13 cellular contexts compared by ENCODE assay signal in genomic region chr12:57309420-57309819, GRCh38. TPM values are rescaled to one million over a fixed set of nuclear protein-coding genes. Genes with fewer than 3 reads are reported as not detected.
A peak's percentile ranks its signal among the peaks of the same experiment; 100 is the strongest.
DNase-seq lines count a peak whose midpoint lies in the region; ATAC-seq and TF ChIP-seq lines count a peak whose summit lies in the region.
"Had no signal": no experiment of that assay in that cellular context is flagged by ENCODE, and none has a peak within 500 bp of the region (broad histone marks: within the 10 kb centered on the region; RNA-seq: fewer than 3 reads in every experiment).

No MANE protein-coding gene starts in this region.

- WGBS in testis, 2 donors, result 39 to 48% methylated on average over 2 of the region's 2 CpGs

- H3K4me3 Mint-ChIP-seq in activated naive CD4-positive, alpha-beta T cell treated with anti-CD3 and anti-CD28 coated beads for 36 hours, result no peak overlapping the region
- H3K4me3 Mint-ChIP-seq in activated T-helper 17 cell treated with anti-CD3 and anti-CD28 coated beads, Interleukin-2, amount 50 U/mL, for 72 hours, result no peak overlapping the region
- H3K4me3 Mint-ChIP-seq: T-helper 2 cell treated with Interferon-gamma antibody and Interleukin-4, amounts not matched to agents 5 μg/mL and 100 μg/mL, for 36 hours had no signal

- no peak for DNase-seq in activated naive CD4-positive, alpha-beta T cell treated with anti-CD3 and anti-CD28 coated beads, Interleukin-2, amount 50 U/mL, for 72 hours (ENCODE audit: low spot score in 2 of 2)
- DNase-seq in activated naive CD4-positive, alpha-beta T cell treated with anti-CD3 and anti-CD28 coated beads for 36 hours, result no peak
- peak in 1 of 2 donors; percentile 26 for DNase-seq in foreskin keratinocyte
- no peak for DNase-seq in testis
- DNase-seq in NCI-H1436 (lab: John Stamatoyannopoulos, UW), result no peak
- DNase-seq in stimulated activated naive CD4-positive, alpha-beta T cell treated with Interleukin-2 at 50 U/mL for 16 hours (lab: John Stamatoyannopoulos, UW), result no peak
- no peak for DNase-seq in SHP77 (lab: John Stamatoyannopoulos, UW)
- DNase-seq: brain microvascular endothelial cell; hippocampal formation; NCI-H82; stimulated activated CD4-positive, alpha-beta T cell treated with anti-CD3 and anti-CD28 coated beads, Interleukin-12 subunit alpha, Interleukin-12 subunit beta, amount 100 ng/mL, for 4 hours had no signal

- peak overlapping the region; percentile 7 to 11 for H3K27ac Mint-ChIP-seq in activated naive CD4-positive, alpha-beta T cell treated with anti-CD3 and anti-CD28 coated beads, Interleukin-2, amount 50 U/mL, for 72 hours
- no peak overlapping the region for H3K27ac Mint-ChIP-seq in activated naive CD4-positive, alpha-beta T cell treated with anti-CD3 and anti-CD28 coated beads for 36 hours
- peak overlapping the region; percentile 67 for H3K27ac Mint-ChIP-seq in activated T-helper 17 cell treated with anti-CD3 and anti-CD28 coated beads, Interleukin-2, amount 50 U/mL, for 72 hours
- H3K27ac Mint-ChIP-seq: T-helper 2 cell treated with Interferon-gamma antibody and Interleukin-4, amounts not matched to agents 5 μg/mL and 100 μg/mL, for 36 hours had no signal

- no peak overlapping the region for H3K27ac ChIP-seq in foreskin keratinocyte
- peak overlapping the region; percentile 27 to 66 for H3K27ac ChIP-seq in testis
- H3K27ac ChIP-seq: brain microvascular endothelial cell had no signal

- intact Hi-C loops in activated naive CD4-positive, alpha-beta T cell treated with anti-CD3 and anti-CD28 coated beads for 36 hours (cut with micrococcal nuclease), result no loop called here
- intact Hi-C loops in testis (cut with DNase I; ENCODE audit: low total_unique reads), result no loop called here

- CTCF ChIA-PET in activated naive CD4-positive, alpha-beta T cell treated with anti-CD3 and anti-CD28 coated beads for 36 hours (lab: Charles Lee), result interaction anchor here (0.6 to 11.6 kb wide), 4 partner anchors 100 to 153 kb away, joined by 3 to 172 read pairs (median 6); partner anchors contain the start of genes GLI1 and INHBE

- no peaks in the 10 kb centered on the region for H3K9me3 Mint-ChIP-seq in activated naive CD4-positive, alpha-beta T cell treated with anti-CD3 and anti-CD28 coated beads, Interleukin-2, amount 50 U/mL, for 72 hours
- no peaks in the 10 kb centered on the region for H3K9me3 Mint-ChIP-seq in activated naive CD4-positive, alpha-beta T cell treated with anti-CD3 and anti-CD28 coated beads for 36 hours
- H3K9me3 Mint-ChIP-seq in activated T-helper 17 cell treated with anti-CD3 and anti-CD28 coated beads, Interleukin-2, amount 50 U/mL, for 72 hours, result no peaks in the 10 kb centered on the region
- H3K9me3 Mint-ChIP-seq: T-helper 2 cell treated with Interferon-gamma antibody and Interleukin-4, amounts not matched to agents 5 μg/mL and 100 μg/mL, for 36 hours had no signal

- no peaks in the 10 kb centered on the region for H3K36me3 Mint-ChIP-seq in activated naive CD4-positive, alpha-beta T cell treated with anti-CD3 and anti-CD28 coated beads, Interleukin-2, amount 50 U/mL, for 72 hours
- H3K36me3 Mint-ChIP-seq in activated naive CD4-positive, alpha-beta T cell treated with anti-CD3 and anti-CD28 coated beads for 36 hours (ENCODE audit: low read depth), result peaks cover 16% of the 10 kb centered on the region
- peaks cover 46% of the 10 kb centered on the region for H3K36me3 Mint-ChIP-seq in activated T-helper 17 cell treated with anti-CD3 and anti-CD28 coated beads, Interleukin-2, amount 50 U/mL, for 72 hours (ENCODE audit: low read depth)

- H3K4me1 ChIP-seq in foreskin keratinocyte, result peaks cover 11% of the 10 kb centered on the region
- peaks cover 20% of the 10 kb centered on the region for H3K4me1 ChIP-seq in testis

- H3K4me3 ChIP-seq in testis, result no peak overlapping the region

- H3K9me3 ChIP-seq in testis, result no peaks in the 10 kb centered on the region

- H3K36me3 ChIP-seq in testis (ENCODE audit: low read depth, missing control alignments), result peaks cover 3% of the 10 kb centered on the region
- H3K36me3 ChIP-seq: brain microvascular endothelial cell had no signal

- H3K27me3 ChIP-seq in foreskin keratinocyte, result no peaks in the 10 kb centered on the region
- H3K27me3 ChIP-seq in testis, result no peaks in the 10 kb centered on the region
- H3K27me3 ChIP-seq: brain microvascular endothelial cell had no signal

- TF ChIP-seq CTCF in foreskin keratinocyte (conservative IDR thresholded peaks at IDR 0.05) (no peak), testis (IDR thresholded peaks at IDR 0.05) (no peak)

- no peak for TF ChIP-seq POLR2A in testis (IDR thresholded peaks at IDR 0.05)

- H3K4me1 Mint-ChIP-seq in activated naive CD4-positive, alpha-beta T cell treated with anti-CD3 and anti-CD28 coated beads for 36 hours (ENCODE audit: low read depth), result no peaks in the 10 kb centered on the region
- no peaks in the 10 kb centered on the region for H3K4me1 Mint-ChIP-seq in activated T-helper 17 cell treated with anti-CD3 and anti-CD28 coated beads, Interleukin-2, amount 50 U/mL, for 72 hours

- H3K27me3 Mint-ChIP-seq in activated naive CD4-positive, alpha-beta T cell treated with anti-CD3 and anti-CD28 coated beads for 36 hours (ENCODE audit: low read depth), result no peaks in the 10 kb centered on the region
- no peaks in the 10 kb centered on the region for H3K27me3 Mint-ChIP-seq in activated T-helper 17 cell treated with anti-CD3 and anti-CD28 coated beads, Interleukin-2, amount 50 U/mL, for 72 hours

- no peak for ATAC-seq in activated naive CD4-positive, alpha-beta T cell treated with anti-CD3 and anti-CD28 coated beads, Interleukin-2, amount 50 U/mL, for 72 hours
- no peak for ATAC-seq in activated T-helper 17 cell treated with anti-CD3 and anti-CD28 coated beads, Interleukin-2, amount 50 U/mL, for 72 hours (replicated peaks)
- ATAC-seq in foreskin keratinocyte, result peak; percentile 46

RNA-seq across cellular contexts. Expression of gene STAC3, which starts 58.4 kb away (rescaled TPM):
- total RNA-seq in activated naive CD4-positive, alpha-beta T cell treated with anti-CD3 and anti-CD28 coated beads, Interleukin-2, amount 50 U/mL, for 72 hours, result 1 to 10 TPM; 2.8 to 5.4 TPM
- 1 to 10 TPM in 1 of 2 experiments, under 1 TPM in 1; 0.93 to 1.5 TPM for total RNA-seq in activated naive CD4-positive, alpha-beta T cell treated with anti-CD3 and anti-CD28 coated beads for 36 hours
- 1 to 10 TPM; 3.2 to 4.5 TPM for total RNA-seq in activated T-helper 17 cell treated with anti-CD3 and anti-CD28 coated beads, Interleukin-2, amount 50 U/mL, for 72 hours
- 0.46 and 0.48 TPM in 2 replicates for total RNA-seq in foreskin keratinocyte
- polyA plus RNA-seq in foreskin keratinocyte, result 0.71 and 0.85 TPM in 2 replicates
- 10 to 100 TPM in 1 of 2 donors, 1 to 10 TPM in 1; 5.0 to 12.0 TPM for total RNA-seq in testis
- polyA plus RNA-seq in testis (ENCODE audit: insufficient read depth, low read depth, low replicate concordance), result 23.4 TPM
